In the genomic region with DNA sequence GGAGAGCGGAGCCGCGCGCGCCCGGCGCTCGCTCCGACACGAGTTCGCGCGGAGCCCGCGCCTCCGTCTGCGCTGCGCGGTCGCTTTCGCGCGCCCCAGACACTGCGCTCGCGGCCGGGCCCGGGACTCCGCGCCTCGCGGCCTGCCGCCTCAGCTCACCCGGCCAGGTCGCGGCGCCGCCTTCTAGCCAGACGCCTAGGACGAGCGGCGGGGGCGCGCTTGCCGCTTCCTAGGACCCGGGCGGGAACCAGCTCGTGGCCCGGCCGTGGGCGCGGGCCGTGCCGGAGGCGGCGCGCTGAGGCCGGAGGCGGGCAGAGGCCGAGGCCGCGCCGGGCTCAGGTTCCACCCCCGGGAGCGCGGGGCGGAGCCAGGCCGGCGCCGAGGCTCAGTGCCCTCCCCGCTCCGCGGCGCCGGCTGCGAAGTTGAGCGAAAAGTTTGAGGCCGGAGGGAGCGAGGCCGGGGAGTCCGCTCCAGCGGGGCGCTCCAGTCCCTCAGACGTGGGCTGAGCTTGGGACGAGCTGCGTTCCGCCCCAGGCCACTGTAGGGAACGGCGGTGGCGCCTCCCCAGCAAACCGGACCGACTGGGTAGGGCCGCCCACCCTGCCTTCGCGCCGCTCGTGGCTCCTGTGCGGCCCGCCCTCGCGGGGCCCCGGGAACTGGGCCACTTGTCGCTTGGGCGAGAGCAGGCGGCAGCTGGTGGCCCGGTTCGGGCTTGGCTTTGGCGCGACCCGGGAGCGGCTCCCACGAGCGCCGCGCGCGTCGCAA, we compare ENCODE assay signal across 1 cellular context.
A peak's percentile ranks its signal among the peaks of the same experiment; 100 is the strongest.
TF ChIP-seq lines count a peak whose summit lies in the region.

SPHK1 (plus strand) TSS at position 388 of the 765 bp plus-strand sequence. CDS start 1,036 bp downstream, outside the sequence.

TF ChIP-seq in HepG2, 621 proteins besides CTCF, POLR2A, EP300 and RAD21 (continues in another document):
- TF ChIP-seq ATRX (CRISPR knock-in tag; IDR thresholded peaks at IDR 0.05; ENCODE audit: borderline replicate concordance) (no peak), ZNF790 (CRISPR knock-in tag; IDR thresholded peaks at IDR 0.05; ENCODE audit: borderline replicate concordance) (peak; percentile 63; the same call in 1 of the 2 replicates), HNRNPK (IDR thresholded peaks at IDR 0.05; ENCODE audit: low read depth, low read length, poor library complexity, severe bottlenecking) (peak; percentile 3), ZNF547 (CRISPR knock-in tag; IDR thresholded peaks at IDR 0.05) (peak; percentile 47; the same call in 1 of the 2 replicates), TAF1 (CRISPR knock-in tag; IDR thresholded peaks at IDR 0.05) (peak; percentile 83), ZBTB7A (CRISPR knock-in tag; IDR thresholded peaks at IDR 0.05) (peak; percentile 26), ISX (CRISPR knock-in tag; conservative IDR thresholded peaks at IDR 0.05) (0 out of 2 replicates have a peak, but pooled peaks have one; percentile 26), MBNL3 (CRISPR knock-in tag; conservative IDR thresholded peaks at IDR 0.05) (no peak; the same call in 1 of the 2 replicates), ZNF101 (CRISPR knock-in tag; IDR thresholded peaks at IDR 0.05; ENCODE audit: borderline replicate concordance, low read depth) (no peak), PRDM15 (CRISPR knock-in tag; IDR thresholded peaks at IDR 0.05) (peak; percentile 69; the same call in 1 of the 2 replicates), ZNF589 (CRISPR knock-in tag; conservative IDR thresholded peaks at IDR 0.05) (peak; percentile 83), SKI (IDR thresholded peaks at IDR 0.05; ENCODE audit: partially characterized antibody) (peak; percentile 92), ERF (CRISPR knock-in tag; IDR thresholded peaks at IDR 0.05) (peak; percentile 43), KMT2A (CRISPR knock-in tag; IDR thresholded peaks at IDR 0.05) (peak; percentile 26; the same call in 1 of the 2 replicates), ZBTB42 (CRISPR knock-in tag; IDR thresholded peaks at IDR 0.05) (0 out of 2 replicates have a peak, but pooled peaks have one; percentile 61), SP4 (CRISPR knock-in tag; IDR thresholded peaks at IDR 0.05) (peak; percentile 73; the same call in 1 of the 2 replicates), TOPORS (CRISPR knock-in tag; IDR thresholded peaks at IDR 0.05) (peak; percentile 84), ZNF746 (CRISPR knock-in tag; IDR thresholded peaks at IDR 0.05) (peak; percentile 39; the same call in 1 of the 2 replicates), ATF7-NPFF (CRISPR knock-in tag; IDR thresholded peaks at IDR 0.05; ENCODE audit: low read depth) (peak; percentile 48; the same call in 1 of the 2 replicates), NRL (CRISPR knock-in tag; IDR thresholded peaks at IDR 0.05; ENCODE audit: borderline replicate concordance) (no peak), REL (CRISPR knock-in tag; conservative IDR thresholded peaks at IDR 0.05) (0 out of 2 replicates have a peak, but pooled peaks have one; percentile 49), HOXA9 (CRISPR knock-in tag; IDR thresholded peaks at IDR 0.05; ENCODE audit: borderline replicate concordance) (0 out of 2 replicates have a peak, but pooled peaks have one; percentile 73), ZNF263 (CRISPR knock-in tag; IDR thresholded peaks at IDR 0.05) (0 out of 2 replicates have a peak, but pooled peaks have one; percentile 10), MAF1 (CRISPR knock-in tag; IDR thresholded peaks at IDR 0.05; ENCODE audit: borderline replicate concordance) (peak; percentile 5; the same call in 1 of the 2 replicates), REPIN1 (CRISPR knock-in tag; IDR thresholded peaks at IDR 0.05; ENCODE audit: borderline replicate concordance, low read depth) (peak; percentile 19), ELF4 (CRISPR knock-in tag; IDR thresholded peaks at IDR 0.05; ENCODE audit: borderline replicate concordance) (no peak), NFKBIZ (CRISPR knock-in tag; IDR thresholded peaks at IDR 0.05) (peak; percentile 68; the same call in 1 of the 2 replicates), ZSCAN25 (CRISPR knock-in tag; IDR thresholded peaks at IDR 0.05) (peak; percentile 30; the same call in 1 of the 2 replicates), ZSCAN5A (CRISPR knock-in tag; IDR thresholded peaks at IDR 0.05; ENCODE audit: borderline replicate concordance) (peak; percentile 70), MEIS2 (CRISPR knock-in tag; IDR thresholded peaks at IDR 0.05) (0 out of 2 replicates have a peak, but pooled peaks have one; percentile 36), ZFP36L2 (CRISPR knock-in tag; IDR thresholded peaks at IDR 0.05) (no peak), ZNF138 (CRISPR knock-in tag; IDR thresholded peaks at IDR 0.05; ENCODE audit: low read depth) (peak; percentile 97; the same call in 1 of the 2 replicates), TAF15 (IDR thresholded peaks at IDR 0.05; ENCODE audit: low read depth, low read length, poor library complexity, severe bottlenecking) (peak; percentile 95), MXD3 (CRISPR knock-in tag; IDR thresholded peaks at IDR 0.05) (peak; percentile 90), ZNF883 (CRISPR knock-in tag; IDR thresholded peaks at IDR 0.05; ENCODE audit: not compliant biosample characterization) (peak; percentile 91), ZSCAN29 (CRISPR knock-in tag; conservative IDR thresholded peaks at IDR 0.05) (no peak), FLYWCH1 (CRISPR knock-in tag; IDR thresholded peaks at IDR 0.05) (no peak; the same call in 1 of the 2 replicates), SALL1 (CRISPR knock-in tag; IDR thresholded peaks at IDR 0.05) (peak; percentile 68), TARDBP (CRISPR knock-in tag; IDR thresholded peaks at IDR 0.05) (peak; percentile 88), ZNF777 (CRISPR knock-in tag; IDR thresholded peaks at IDR 0.05) (peak; percentile 11), TERF1 (CRISPR knock-in tag; IDR thresholded peaks at IDR 0.05) (0 out of 2 replicates have a peak, but pooled peaks have one; percentile 54), ZBTB20 (CRISPR knock-in tag; IDR thresholded peaks at IDR 0.05; ENCODE audit: borderline replicate concordance, low read depth) (no peak), ZC3H4 (CRISPR knock-in tag; IDR thresholded peaks at IDR 0.05; ENCODE audit: borderline replicate concordance) (peak; percentile 78; the same call in 1 of the 2 replicates), ZNF343 (CRISPR knock-in tag; IDR thresholded peaks at IDR 0.05) (peak; percentile 43; the same call in 1 of the 2 replicates)
- TF ChIP-seq, protein P1, sequence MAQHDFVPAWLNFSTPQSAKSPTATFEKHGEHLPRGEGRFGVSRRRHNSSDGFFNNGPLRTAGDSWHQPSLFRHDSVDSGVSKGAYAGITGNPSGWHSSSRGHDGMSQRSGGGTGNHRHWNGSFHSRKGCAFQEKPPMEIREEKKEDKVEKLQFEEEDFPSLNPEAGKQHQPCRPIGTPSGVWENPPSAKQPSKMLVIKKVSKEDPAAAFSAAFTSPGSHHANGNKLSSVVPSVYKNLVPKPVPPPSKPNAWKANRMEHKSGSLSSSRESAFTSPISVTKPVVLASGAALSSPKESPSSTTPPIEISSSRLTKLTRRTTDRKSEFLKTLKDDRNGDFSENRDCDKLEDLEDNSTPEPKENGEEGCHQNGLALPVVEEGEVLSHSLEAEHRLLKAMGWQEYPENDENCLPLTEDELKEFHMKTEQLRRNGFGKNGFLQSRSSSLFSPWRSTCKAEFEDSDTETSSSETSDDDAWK (CRISPR knock-in tag; IDR thresholded peaks at IDR 0.05) = no peak
- TF ChIP-seq, protein P2, sequence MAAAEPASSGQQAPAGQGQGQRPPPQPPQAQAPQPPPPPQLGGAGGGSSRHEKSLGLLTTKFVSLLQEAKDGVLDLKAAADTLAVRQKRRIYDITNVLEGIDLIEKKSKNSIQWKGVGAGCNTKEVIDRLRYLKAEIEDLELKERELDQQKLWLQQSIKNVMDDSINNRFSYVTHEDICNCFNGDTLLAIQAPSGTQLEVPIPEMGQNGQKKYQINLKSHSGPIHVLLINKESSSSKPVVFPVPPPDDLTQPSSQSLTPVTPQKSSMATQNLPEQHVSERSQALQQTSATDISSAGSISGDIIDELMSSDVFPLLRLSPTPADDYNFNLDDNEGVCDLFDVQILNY (CRISPR knock-in tag; conservative IDR thresholded peaks at IDR 0.05) = peak; percentile 16; the same call in 1 of the 2 replicates
- TF ChIP-seq, protein P3, sequence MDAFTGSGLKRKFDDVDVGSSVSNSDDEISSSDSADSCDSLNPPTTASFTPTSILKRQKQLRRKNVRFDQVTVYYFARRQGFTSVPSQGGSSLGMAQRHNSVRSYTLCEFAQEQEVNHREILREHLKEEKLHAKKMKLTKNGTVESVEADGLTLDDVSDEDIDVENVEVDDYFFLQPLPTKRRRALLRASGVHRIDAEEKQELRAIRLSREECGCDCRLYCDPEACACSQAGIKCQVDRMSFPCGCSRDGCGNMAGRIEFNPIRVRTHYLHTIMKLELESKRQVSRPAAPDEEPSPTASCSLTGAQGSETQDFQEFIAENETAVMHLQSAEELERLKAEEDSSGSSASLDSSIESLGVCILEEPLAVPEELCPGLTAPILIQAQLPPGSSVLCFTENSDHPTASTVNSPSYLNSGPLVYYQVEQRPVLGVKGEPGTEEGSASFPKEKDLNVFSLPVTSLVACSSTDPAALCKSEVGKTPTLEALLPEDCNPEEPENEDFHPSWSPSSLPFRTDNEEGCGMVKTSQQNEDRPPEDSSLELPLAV (CRISPR knock-in tag; conservative IDR thresholded peaks at IDR 0.05; ENCODE audit: low read depth) = peak; percentile 69; the same call in 1 of the 2 replicates
- TF ChIP-seq, protein P4, sequence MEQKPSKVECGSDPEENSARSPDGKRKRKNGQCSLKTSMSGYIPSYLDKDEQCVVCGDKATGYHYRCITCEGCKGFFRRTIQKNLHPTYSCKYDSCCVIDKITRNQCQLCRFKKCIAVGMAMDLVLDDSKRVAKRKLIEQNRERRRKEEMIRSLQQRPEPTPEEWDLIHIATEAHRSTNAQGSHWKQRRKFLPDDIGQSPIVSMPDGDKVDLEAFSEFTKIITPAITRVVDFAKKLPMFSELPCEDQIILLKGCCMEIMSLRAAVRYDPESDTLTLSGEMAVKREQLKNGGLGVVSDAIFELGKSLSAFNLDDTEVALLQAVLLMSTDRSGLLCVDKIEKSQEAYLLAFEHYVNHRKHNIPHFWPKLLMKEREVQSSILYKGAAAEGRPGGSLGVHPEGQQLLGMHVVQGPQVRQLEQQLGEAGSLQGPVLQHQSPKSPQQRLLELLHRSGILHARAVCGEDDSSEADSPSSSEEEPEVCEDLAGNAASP (CRISPR knock-in tag; IDR thresholded peaks at IDR 0.05; ENCODE audit: borderline replicate concordance) = 0 out of 2 replicates have a peak, but pooled peaks have one; percentile 18
- TF ChIP-seq, protein P5, sequence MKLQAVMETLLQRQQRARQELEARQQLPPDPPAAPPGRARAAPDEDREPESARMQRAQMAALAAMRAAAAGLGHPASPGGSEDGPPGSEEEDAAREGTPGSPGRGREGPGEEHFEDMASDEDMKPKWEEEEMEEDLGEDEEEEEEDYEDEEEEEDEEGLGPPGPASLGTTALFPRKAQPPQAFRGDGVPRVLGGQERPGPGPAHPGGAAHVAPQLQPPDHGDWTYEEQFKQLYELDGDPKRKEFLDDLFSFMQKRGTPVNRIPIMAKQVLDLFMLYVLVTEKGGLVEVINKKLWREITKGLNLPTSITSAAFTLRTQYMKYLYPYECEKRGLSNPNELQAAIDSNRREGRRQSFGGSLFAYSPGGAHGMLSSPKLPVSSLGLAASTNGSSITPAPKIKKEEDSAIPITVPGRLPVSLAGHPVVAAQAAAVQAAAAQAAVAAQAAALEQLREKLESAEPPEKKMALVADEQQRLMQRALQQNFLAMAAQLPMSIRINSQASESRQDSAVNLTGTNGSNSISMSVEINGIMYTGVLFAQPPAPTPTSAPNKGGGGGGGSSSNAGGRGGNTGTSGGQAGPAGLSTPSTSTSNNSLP (IDR thresholded peaks at IDR 0.05; ENCODE audit: low read depth, low read length) = no peak
